ENCODE assay signal across 9 cellular contexts in the genomic region with DNA sequence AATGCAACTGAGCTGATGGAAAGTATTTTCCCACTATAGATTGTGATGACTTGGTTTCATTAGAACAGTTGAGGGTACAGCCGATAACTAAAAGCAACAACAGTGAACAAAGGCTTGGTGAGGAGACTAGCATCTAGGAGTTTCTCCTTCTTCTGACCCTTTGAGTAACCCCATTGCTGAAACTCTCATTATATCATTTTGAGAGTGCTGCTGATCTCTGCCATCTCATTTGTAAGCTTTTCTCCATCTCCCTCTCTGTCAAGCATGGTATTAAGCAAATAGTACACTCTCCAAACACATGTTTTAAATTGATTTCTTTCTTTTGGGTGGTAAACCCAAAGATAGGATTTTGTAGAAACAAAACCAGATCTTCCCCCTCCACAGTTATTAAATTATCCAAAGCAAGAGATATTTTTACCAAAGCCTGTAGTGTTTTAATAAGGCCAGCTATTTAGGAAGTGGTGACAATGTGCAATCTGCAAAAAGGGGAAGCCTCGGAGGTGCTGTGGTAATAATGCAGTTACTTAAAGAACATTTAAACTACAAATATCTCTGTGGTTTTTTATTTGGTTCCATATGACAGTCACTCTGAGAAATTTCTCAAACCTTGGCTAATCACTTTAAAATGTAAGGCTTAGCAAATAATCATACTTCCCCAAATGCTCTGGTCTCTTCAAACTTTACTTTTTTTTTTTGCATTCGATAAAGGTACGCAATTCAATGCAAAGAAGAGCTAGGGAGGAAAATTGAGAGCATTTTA.
DNase-seq lines count a peak whose midpoint lies in the region; ATAC-seq and TF ChIP-seq lines count a peak whose summit lies in the region.
"Had no signal": no experiment of that assay in that cellular context is flagged by ENCODE, and none has a peak within 500 bp of the region (broad histone marks: within the 10 kb centered on the region; RNA-seq: fewer than 3 reads in every experiment).

No MANE protein-coding gene starts in this region.

- H3K9me3 ChIP-seq in esophagus muscularis mucosa (peaks cover 0 to 4% (median 3%) of the 10 kb centered on the region in 4 donors), thyroid gland (no peaks in the 10 kb centered on the region)

- H3K4me1 ChIP-seq in esophagus muscularis mucosa = peaks cover 0 to 28% (median 13%) of the 10 kb centered on the region in 4 donors
- no peaks in the 10 kb centered on the region for H3K4me1 ChIP-seq in thyroid gland

- TF ChIP-seq CTCF in GM12864 (IDR thresholded peaks at IDR 0.05; ENCODE audit: low read depth, low read length, missing control alignments) = no peak
- no peak for TF ChIP-seq CTCF in HL-60 (IDR thresholded peaks at IDR 0.05; ENCODE audit: insufficient read depth, low read length)
- TF ChIP-seq CTCF in esophagus muscularis mucosa (IDR thresholded peaks at IDR 0.05) = no peak
- TF ChIP-seq CTCF in thyroid gland (IDR thresholded peaks at IDR 0.05) = no peak

- DNase-seq in GM12864 (ENCODE audit: low read depth) (peak; percentile 36), HL-60 (ENCODE audit: low read depth in 1 of 2, low spot score in 1 of 2) (peak; percentile 38 to 91), activated gamma-delta T cell treated with Interleukin-2 at 50 U/mL for 16 hours (no peak), esophagus muscularis mucosa (ENCODE audit: extremely low spot score) (no peak), left lobe of liver (ENCODE audit: low spot score) (no peak), thyroid gland (no peak)
- DNase-seq: nephron progenitor cell had no signal

- WGBS in esophagus muscularis mucosa = 79% methylated on average over 4 of the region's 4 CpGs
- WGBS in thyroid gland, 2 donors = 88 to 94% methylated on average over 4 of the region's 4 CpGs

- TF ChIP-seq POLR2A in esophagus muscularis mucosa (IDR thresholded peaks at IDR 0.05; ENCODE audit: low read depth) (no peak), thyroid gland (IDR thresholded peaks at IDR 0.05) (no peak)

- H3K36me3 ChIP-seq in esophagus muscularis mucosa = no peaks in the 10 kb centered on the region
- H3K36me3 ChIP-seq in thyroid gland = no peaks in the 10 kb centered on the region

- H3K27me3 ChIP-seq in HL-60 (ENCODE audit: insufficient read depth, poor library complexity, severe bottlenecking) (no peaks in the 10 kb centered on the region), esophagus muscularis mucosa (no peaks in the 10 kb centered on the region), thyroid gland (no peaks in the 10 kb centered on the region)

- H3K27ac ChIP-seq in HL-60 (replicated peaks) (peak overlapping the region; percentile 77), esophagus muscularis mucosa (replicated peaks in 1 of 4) (no peak overlapping the region), thyroid gland (no peak overlapping the region)

- intact Hi-C loops in esophagus muscularis mucosa (cut with DNase I) = no loop called here
- intact Hi-C loops in thyroid gland (cut with DNase I) = no loop called here

- H3K4me3 ChIP-seq in GM12864 (ENCODE audit: low read depth, low read length) = no peak overlapping the region
- H3K4me3 ChIP-seq in HL-60 (replicated peaks; ENCODE audit: insufficient read depth, low read length) = no peak overlapping the region
- no peak overlapping the region for H3K4me3 ChIP-seq in esophagus muscularis mucosa
- H3K4me3 ChIP-seq in thyroid gland (replicated peaks in 1 of 3) = no peak overlapping the region

- no peak for TF ChIP-seq EP300 in esophagus muscularis mucosa (IDR thresholded peaks at IDR 0.05)

- ATAC-seq in GM21619 (IDR thresholded peaks at IDR 0.05; ENCODE audit: unreplicated experiment) (peak; percentile 82), esophagus mucosa (peak; percentile 38), left lobe of liver (no peak)

Comparison
In these comparisons a context has a peak if more than half of its experiments do, and no peak if none do; other contexts are left out.
1. DNase-seq: peak in GM12864 (single experiment) and HL-60 (2 of 2); none in activated gamma-delta T cell treated with Interleukin-2 at 50 U/mL for 16 hours (single experiment), esophagus muscularis mucosa (single experiment), left lobe of liver (single experiment) and thyroid gland (0 of 2).